Comparison of ENCODE assay signal across 8 cellular contexts in genomic region chr12:2813214-2813554, GRCh38. TPM values are rescaled to one million over a fixed set of nuclear protein-coding genes. Genes with fewer than 3 reads are reported as not detected.
DNase-seq lines count a peak whose midpoint lies in the region; ATAC-seq and TF ChIP-seq lines count a peak whose summit lies in the region.

No MANE protein-coding gene starts in this region.

- TF ChIP-seq POLR2A in gastroesophageal sphincter (IDR thresholded peaks at IDR 0.05) (no peak), gastrocnemius medialis (IDR thresholded peaks at IDR 0.05) (no peak)

- H3K9me3 ChIP-seq in gastroesophageal sphincter, result no peaks in the 10 kb centered on the region
- no peaks in the 10 kb centered on the region for H3K9me3 ChIP-seq in gastrocnemius medialis

- peak overlapping the region; percentile 68 to 74 for H3K4me3 ChIP-seq in gastroesophageal sphincter
- peak overlapping the region; percentile 64 to 92 (median 86) for H3K4me3 ChIP-seq in gastrocnemius medialis

- TF ChIP-seq CTCF in gastroesophageal sphincter (IDR thresholded peaks at IDR 0.05), result no peak
- TF ChIP-seq CTCF in gastrocnemius medialis (IDR thresholded peaks at IDR 0.05 in 4 of 5, conservative IDR thresholded peaks at IDR 0.05 in 1 of 5), result no peak

- peaks cover 0 to 25% of the 10 kb centered on the region in 2 donors for H3K36me3 ChIP-seq in gastroesophageal sphincter
- H3K36me3 ChIP-seq in gastrocnemius medialis, result peaks cover 0 to 19% of the 10 kb centered on the region in 2 donors

- 3 to 7% methylated on average over 3 to 4 of the region's 4 CpGs for WGBS in gastroesophageal sphincter (ENCODE audit: low coverage in 1 of 2), 2 donors

- intact Hi-C loops in gastrocnemius medialis (cut with DNase I; ENCODE audit: low total_unique reads), result no loop called here

- H3K4me1 ChIP-seq in gastroesophageal sphincter, result peaks cover 0 to 35% (median 13%) of the 10 kb centered on the region in 3 donors
- H3K4me1 ChIP-seq in gastrocnemius medialis, result peaks cover 18 to 19% of the 10 kb centered on the region in 2 donors

- H3K27ac ChIP-seq in gastroesophageal sphincter, result peak overlapping the region; percentile 61 to 97 (median 91)
- H3K27ac ChIP-seq in gastrocnemius medialis, result peak overlapping the region; percentile 87 to 96 (median 90)

- DNase-seq in gastrocnemius medialis, result no peak
- DNase-seq in effector CD8-positive, alpha-beta T cell (lab: John Stamatoyannopoulos, UW), result no peak

- ATAC-seq in GM19023 (IDR thresholded peaks at IDR 0.05; ENCODE audit: unreplicated experiment), result peak; percentile 1
- ATAC-seq in SK-N-SH treated with all-trans-retinoic acid at 6 μM for 48 hours, result peak; percentile 5; the same call in 2 of the 3 replicates
- ATAC-seq in gastroesophageal sphincter, result peak; percentile 0
- peak in 1 of 2 donors; percentile 6 for ATAC-seq in gastrocnemius medialis
- ATAC-seq in GM21576 (IDR thresholded peaks at IDR 0.05; ENCODE audit: unreplicated experiment), result no peak
- ATAC-seq in GM21381 (IDR thresholded peaks at IDR 0.05; ENCODE audit: unreplicated experiment), result no peak
- ATAC-seq in HG03280 (IDR thresholded peaks at IDR 0.05; ENCODE audit: unreplicated experiment), result no peak

- no peak for TF ChIP-seq EP300 in gastroesophageal sphincter (IDR thresholded peaks at IDR 0.05)

- in situ Hi-C loops in gastrocnemius medialis (cut with MboI; ENCODE audit: low sequenced_read_pairs in 4 of 4), result no loop called here

- H3K27me3 ChIP-seq in gastroesophageal sphincter (no peaks in the 10 kb centered on the region), gastrocnemius medialis (no peaks in the 10 kb centered on the region)

TF ChIP-seq in SK-N-SH treated with all-trans-retinoic acid at 6 μM for 48 hours, 23 proteins besides CTCF, POLR2A, EP300 and RAD21:
- TF ChIP-seq SNAI2 (CRISPR knock-in tag; IDR thresholded peaks at IDR 0.05) (no peak), RARB (CRISPR knock-in tag; IDR thresholded peaks at IDR 0.05) (no peak)
TF ChIP-seq in SK-N-SH treated with all-trans-retinoic acid at 6 μM for 48 hours: peak in this region for 0.

RNA-seq across cellular contexts. Expression of gene ITFG2, which starts 0.7 kb away (rescaled TPM):
- total RNA-seq in gastroesophageal sphincter (10 to 100 TPM; 11.9 to 29.0 (median 22.1) TPM), gastrocnemius medialis (1 to 10 TPM; 5.1 to 7.2 (median 5.9) TPM)

RNA-seq across cellular contexts. Expression of gene FKBP4, which starts 18.4 kb away (rescaled TPM):
- total RNA-seq in gastroesophageal sphincter, result 10 to 100 TPM; 34.7 to 47.0 (median 41.1) TPM
- 10 to 100 TPM; 41.9 to 96.0 (median 53.0) TPM for total RNA-seq in gastrocnemius medialis

RNA-seq across cellular contexts. Expression of gene NRIP2, which starts 21.7 kb away (rescaled TPM):
- 1 to 10 TPM; 1.4 to 5.7 (median 1.9) TPM for total RNA-seq in gastroesophageal sphincter
- total RNA-seq in gastrocnemius medialis, result 1 to 10 TPM in 3 of 4 donors, not detected in 1; 1.3 to 5.2 (median 2.0) TPM

RNA-seq across cellular contexts. Expression of gene TEX52, which starts 43.7 kb away (rescaled TPM):
- total RNA-seq in gastroesophageal sphincter (not detected), gastrocnemius medialis (under 1 TPM in 1 of 4 donors, not detected in 3; 0.68 TPM)

Comparison
In these comparisons a context has a peak if more than half of its experiments do, and no peak if none do; other contexts are left out.
1. ATAC-seq: peak in GM19023 (single experiment), SK-N-SH treated with all-trans-retinoic acid at 6 μM for 48 hours (single experiment) and gastroesophageal sphincter (single experiment); none in GM21576 (single experiment), GM21381 (single experiment) and HG03280 (single experiment).